Comparison of ENCODE assay signal across 17 cellular contexts in genomic region chr14:33952541-33952940, GRCh38.
"Had no signal": no experiment of that assay in that cellular context is flagged by ENCODE, and none has a peak within 500 bp of the region (broad histone marks: within the 10 kb centered on the region; RNA-seq: fewer than 3 reads in every experiment).

No MANE protein-coding gene starts in this region.

- H3K9me3 Mint-ChIP-seq: natural killer cell treated with Interleukin-12 subunit alpha and Interleukin-12 subunit beta and Interleukin-15 and Interleukin-18, amount 100 ng/mL, for 72 hours had no signal

- H3K36me3 Mint-ChIP-seq: memory B cell had no signal

- ATAC-seq: gastroesophageal sphincter; lower lobe of right lung; natural killer cell treated with Interleukin-12 subunit alpha and Interleukin-12 subunit beta and Interleukin-15 and Interleukin-18, amount 100 ng/mL, for 72 hours had no signal

- H3K27ac ChIP-seq: epithelial cell of prostate, esophagus squamous epithelium, gastroesophageal sphincter, lower lobe of right lung had no signal

- H3K27me3 ChIP-seq: gastroesophageal sphincter, right atrium auricular region had no signal

- H3K4me3 ChIP-seq: esophagus squamous epithelium, gastroesophageal sphincter, left ventricle myocardium inferior, lower lobe of right lung, right atrium auricular region had no signal

- H3K36me3 ChIP-seq: esophagus squamous epithelium, gastroesophageal sphincter, left ventricle myocardium inferior, lower lobe of right lung, right atrium auricular region had no signal

- DNase-seq: effector memory CD4-positive, alpha-beta T cell; esophagus squamous epithelium; foreskin fibroblast; glutamatergic neuron; islet precursor cell; left ventricle myocardium inferior; lower lobe of right lung; midbrain; small intestine; stimulated activated CD4-positive, alpha-beta T cell treated with anti-CD3 and anti-CD28 coated beads, Interleukin-12 subunit alpha, Interleukin-12 subunit beta, amount 100 ng/mL, for 4 hours; stimulated activated naive CD4-positive, alpha-beta T cell treated with Interleukin-2 at 50 U/mL for 16 hours; trophoblast cell had no signal

- H3K9me3 ChIP-seq: esophagus squamous epithelium, gastroesophageal sphincter, left ventricle myocardium inferior, lower lobe of right lung, right atrium auricular region had no signal

- H3K4me3 Mint-ChIP-seq: memory B cell; natural killer cell treated with Interleukin-12 subunit alpha and Interleukin-12 subunit beta and Interleukin-15 and Interleukin-18, amount 100 ng/mL, for 72 hours had no signal

- H3K27ac Mint-ChIP-seq: memory B cell; natural killer cell treated with Interleukin-12 subunit alpha and Interleukin-12 subunit beta and Interleukin-15 and Interleukin-18, amount 100 ng/mL, for 72 hours had no signal
